9 cellular contexts compared by ENCODE assay signal in genomic region chr12:108306014-108306501, GRCh38. TPM values are rescaled to one million over a fixed set of nuclear protein-coding genes. Genes with fewer than 3 reads are reported as not detected.
DNase-seq lines count a peak whose midpoint lies in the region; ATAC-seq and TF ChIP-seq lines count a peak whose summit lies in the region.
"Had no signal": no experiment of that assay in that cellular context is flagged by ENCODE, and none has a peak within 500 bp of the region (broad histone marks: within the 10 kb centered on the region; RNA-seq: fewer than 3 reads in every experiment).

No MANE protein-coding gene starts in this region.

- H3K4me3 ChIP-seq in adrenal gland: no peak overlapping the region
- peak overlapping the region; percentile 31 for H3K4me3 ChIP-seq in skeletal muscle cell (ENCODE audit: low read depth, low read length)
- H3K4me3 ChIP-seq in H7 (ENCODE audit: insufficient read depth, low read depth, low read length): no peak overlapping the region

- WGBS in adrenal gland, 4 donors: 55 to 66% (median 62%) methylated on average over 6 to 10 of the region's 10 CpGs

- H3K4me1 ChIP-seq in adrenal gland (replicated peaks in 1 of 2): peaks cover 4 to 55% of the 10 kb centered on the region in 2 donors

- H3K36me3 ChIP-seq in adrenal gland (replicated peaks in 1 of 2): no peaks in the 10 kb centered on the region
- H3K36me3 ChIP-seq in H7 (replicated peaks; ENCODE audit: control insufficient read depth, insufficient read depth, low read length): no peaks in the 10 kb centered on the region

- no peak for TF ChIP-seq CTCF in adrenal gland (IDR thresholded peaks at IDR 0.05)

- H3K27ac ChIP-seq in adrenal gland: peak overlapping the region in 4 of 5 donors; percentile 1 to 82 (median 62)

- H3K9me3 ChIP-seq in adrenal gland (replicated peaks in 1 of 3): no peaks in the 10 kb centered on the region

- peak; percentile 54 for DNase-seq in ELF-1 (ENCODE audit: low read depth, low spot score)
- DNase-seq in adrenal gland: peak; percentile 11 to 75 (median 33)
- peak; percentile 44 for DNase-seq in left cardiac atrium
- peak; percentile 69 for DNase-seq in skeletal muscle cell (ENCODE audit: low read depth)
- DNase-seq in stimulated activated CD4-positive, alpha-beta T cell treated with anti-CD3 and anti-CD28 coated beads, Interleukin-15, amount 100 ng/mL, for 24 hours: no peak
- no peak for DNase-seq in NCI-H1930 (lab: John Stamatoyannopoulos, UW)
- DNase-seq in H7: no peak
- DNase-seq in NOMO-1 treated with dmso at 0.1 percent for 144 hours (lab: John Stamatoyannopoulos, UW; ENCODE audit: unreplicated experiment): no peak

- intact Hi-C loops in adrenal gland (cut with DNase I) (no loop called here), left cardiac atrium (cut with DNase I) (no loop called here)

- peak; percentile 27 to 80 for ATAC-seq in left cardiac atrium

- TF ChIP-seq POLR2A in adrenal gland (IDR thresholded peaks at IDR 0.05): no peak

- H3K27me3 ChIP-seq in adrenal gland (no peaks in the 10 kb centered on the region), H7 (ENCODE audit: control insufficient read depth, insufficient read depth, low read length) (no peaks in the 10 kb centered on the region)

RNA-seq across cellular contexts. Expression of gene CMKLR1, which starts 33.1 kb away (rescaled TPM):
- total RNA-seq in adrenal gland: 10 to 100 TPM; 12.5 to 26.6 (median 19.7) TPM
- 1 to 10 TPM; 4.6 to 8.8 (median 6.1) TPM for polyA plus RNA-seq in adrenal gland
- total RNA-seq in left cardiac atrium: 10 to 100 TPM; 11.3 to 16.1 TPM
- 0.92 and 1.8 TPM in 2 replicates for total RNA-seq in H7 (2014; rRNA removed; shearing (Covaris generic))
- total RNA-seq: progenitor cell of endocrine pancreas had no signal

Comparison
In these comparisons a context has a peak if more than half of its experiments do, and no peak if none do; other contexts are left out.
1. DNase-seq: peak in ELF-1 (single experiment), adrenal gland (7 of 7), left cardiac atrium (single experiment) and skeletal muscle cell (single experiment); none in stimulated activated CD4-positive, alpha-beta T cell treated with anti-CD3 and anti-CD28 coated beads, Interleukin-15, amount 100 ng/mL, for 24 hours (single experiment), NCI-H1930 (0 of 2), H7 (single experiment) and NOMO-1 treated with dmso at 0.1 percent for 144 hours (single experiment).